Comparison of ENCODE assay signal across 11 cellular contexts in genomic region chr2:130230907-130231306, GRCh38. TPM values are rescaled to one million over a fixed set of nuclear protein-coding genes. Genes with fewer than 3 reads are reported as not detected.
"Had no signal": no experiment of that assay in that cellular context is flagged by ENCODE, and none has a peak within 500 bp of the region (broad histone marks: within the 10 kb centered on the region; RNA-seq: fewer than 3 reads in every experiment).

No MANE protein-coding gene starts in this region.

RNA-seq across cellular contexts. Expression of gene TUBA3E, which starts 32.7 kb away (rescaled TPM):
- total RNA-seq: OCI-LY7; PC-3; PC-9; Peyer's patch; RPMI7951; SJCRH30; SJSA1; SK-MEL-5; T-cell; T-helper 1 cell treated with Interleukin-12 subunit alpha and Interleukin-12 subunit beta and Interleukin-4 antibody, amounts not matched to agents 30 ng/mL and 1 ng/mL, for 36 hours had no signal
- polyA plus RNA-seq: SK-N-SH had no signal
